Comparison of ENCODE assay signal across 1 cellular context in the genomic region with DNA sequence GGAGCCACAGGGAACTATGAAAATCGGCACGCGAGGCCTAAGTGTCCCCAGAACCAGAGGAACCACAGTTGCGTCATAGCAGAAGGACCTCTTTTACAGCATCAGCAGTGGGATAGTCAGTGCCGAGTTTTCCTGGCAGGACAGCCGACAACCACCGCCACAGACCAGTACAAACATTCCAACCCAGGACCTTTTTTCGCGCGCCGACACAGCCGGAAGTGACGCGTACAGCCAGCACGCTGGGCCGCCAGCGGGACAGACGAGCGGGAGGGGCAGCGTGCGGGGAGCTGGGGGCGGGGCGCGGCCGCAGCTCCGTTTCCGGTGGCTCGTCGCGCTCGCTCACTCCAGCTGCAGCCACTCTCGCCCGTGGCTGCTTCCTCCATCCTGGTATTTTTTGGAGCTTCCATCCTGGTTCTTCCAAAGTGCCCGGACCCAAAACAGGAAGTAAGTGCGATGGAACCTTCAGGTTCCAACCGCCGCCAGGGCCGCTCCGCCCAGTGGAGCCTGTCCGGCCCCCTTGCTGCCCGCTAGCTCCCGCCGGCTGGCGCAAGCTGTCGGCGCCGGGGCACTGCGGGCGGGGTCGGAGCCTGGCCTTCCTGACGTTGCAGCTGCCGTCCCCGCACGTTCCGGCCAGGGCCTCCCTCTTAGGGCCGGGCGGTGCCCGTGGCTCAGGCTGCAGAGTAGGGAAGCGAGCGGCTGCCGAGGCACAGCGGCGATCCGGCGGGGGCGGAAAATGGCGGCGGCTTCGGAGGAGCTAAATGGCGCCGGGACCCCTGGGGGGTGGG.
A peak's percentile ranks its signal among the peaks of the same experiment; 100 is the strongest.
TF ChIP-seq lines count a peak whose summit lies in the region.

A gene with protein sequence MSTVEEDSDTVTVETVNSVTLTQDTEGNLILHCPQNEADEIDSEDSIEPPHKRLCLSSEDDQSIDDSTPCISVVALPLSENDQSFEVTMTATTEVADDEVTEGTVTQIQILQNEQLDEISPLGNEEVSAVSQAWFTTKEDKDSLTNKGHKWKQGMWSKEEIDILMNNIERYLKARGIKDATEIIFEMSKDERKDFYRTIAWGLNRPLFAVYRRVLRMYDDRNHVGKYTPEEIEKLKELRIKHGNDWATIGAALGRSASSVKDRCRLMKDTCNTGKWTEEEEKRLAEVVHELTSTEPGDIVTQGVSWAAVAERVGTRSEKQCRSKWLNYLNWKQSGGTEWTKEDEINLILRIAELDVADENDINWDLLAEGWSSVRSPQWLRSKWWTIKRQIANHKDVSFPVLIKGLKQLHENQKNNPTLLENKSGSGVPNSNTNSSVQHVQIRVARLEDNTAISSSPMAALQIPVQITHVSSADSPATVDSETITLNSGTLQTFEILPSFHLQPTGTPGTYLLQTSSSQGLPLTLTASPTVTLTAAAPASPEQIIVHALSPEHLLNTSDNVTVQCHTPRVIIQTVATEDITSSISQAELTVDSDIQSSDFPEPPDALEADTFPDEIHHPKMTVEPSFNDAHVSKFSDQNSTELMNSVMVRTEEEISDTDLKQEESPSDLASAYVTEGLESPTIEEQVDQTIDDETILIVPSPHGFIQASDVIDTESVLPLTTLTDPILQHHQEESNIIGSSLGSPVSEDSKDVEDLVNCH (plus strand): TSS at position 342 of the 785 bp plus-strand sequence. CDS start 12,489 bp downstream, outside the sequence.

TF ChIP-seq in HEK293, 187 proteins besides CTCF, POLR2A, EP300 and RAD21 (continued from another document and continues in another):
- no peak for TF ChIP-seq MYNN (tag by site-specific recombination; IDR thresholded peaks at IDR 0.05; ENCODE audit: borderline replicate concordance)
- no peak for TF ChIP-seq KLF1 (tag by site-specific recombination; IDR thresholded peaks at IDR 0.05)
- no peak for TF ChIP-seq ZNF292 (tag by site-specific recombination; IDR thresholded peaks at IDR 0.05; ENCODE audit: borderline replicate concordance, low read depth)
- no peak for TF ChIP-seq HOXC10 (CRISPR knock-in tag; IDR thresholded peaks at IDR 0.05)
- TF ChIP-seq ZNF777 (tag by site-specific recombination; IDR thresholded peaks at IDR 0.05; ENCODE audit: borderline replicate concordance) = no peak
- TF ChIP-seq ZEB2 (tag by site-specific recombination; IDR thresholded peaks at IDR 0.05) = peak; percentile 71
- TF ChIP-seq, protein P1, sequence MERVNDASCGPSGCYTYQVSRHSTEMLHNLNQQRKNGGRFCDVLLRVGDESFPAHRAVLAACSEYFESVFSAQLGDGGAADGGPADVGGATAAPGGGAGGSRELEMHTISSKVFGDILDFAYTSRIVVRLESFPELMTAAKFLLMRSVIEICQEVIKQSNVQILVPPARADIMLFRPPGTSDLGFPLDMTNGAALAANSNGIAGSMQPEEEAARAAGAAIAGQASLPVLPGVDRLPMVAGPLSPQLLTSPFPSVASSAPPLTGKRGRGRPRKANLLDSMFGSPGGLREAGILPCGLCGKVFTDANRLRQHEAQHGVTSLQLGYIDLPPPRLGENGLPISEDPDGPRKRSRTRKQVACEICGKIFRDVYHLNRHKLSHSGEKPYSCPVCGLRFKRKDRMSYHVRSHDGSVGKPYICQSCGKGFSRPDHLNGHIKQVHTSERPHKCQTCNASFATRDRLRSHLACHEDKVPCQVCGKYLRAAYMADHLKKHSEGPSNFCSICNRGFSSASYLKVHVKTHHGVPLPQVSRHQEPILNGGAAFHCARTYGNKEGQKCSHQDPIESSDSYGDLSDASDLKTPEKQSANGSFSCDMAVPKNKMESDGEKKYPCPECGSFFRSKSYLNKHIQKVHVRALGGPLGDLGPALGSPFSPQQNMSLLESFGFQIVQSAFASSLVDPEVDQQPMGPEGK (tag by site-specific recombination; IDR thresholded peaks at IDR 0.05) = peak; percentile 72
- TF ChIP-seq BCL11A (tag by site-specific recombination; IDR thresholded peaks at IDR 0.05; ENCODE audit: low read depth) = no peak
- TF ChIP-seq ZBTB20 (tag by site-specific recombination; IDR thresholded peaks at IDR 0.05) = peak; percentile 85
- 0 out of 2 replicates have a peak, but pooled peaks have one; percentile 43 for TF ChIP-seq BCL11B (tag by site-specific recombination; IDR thresholded peaks at IDR 0.05; ENCODE audit: low read depth)
- peak; percentile 69 for TF ChIP-seq ZSCAN30 (tag by site-specific recombination; IDR thresholded peaks at IDR 0.05)
- 0 out of 2 replicates have a peak, but pooled peaks have one; percentile 12 for TF ChIP-seq ZNF394 (tag by site-specific recombination; IDR thresholded peaks at IDR 0.05; ENCODE audit: borderline replicate concordance)
- TF ChIP-seq YY2 (tag by site-specific recombination; IDR thresholded peaks at IDR 0.05) = peak; percentile 72
- TF ChIP-seq ZNF423 (tag by site-specific recombination; IDR thresholded peaks at IDR 0.05) = no peak
- TF ChIP-seq TRIM28 (IDR thresholded peaks at IDR 0.05; ENCODE audit: borderline replicate concordance, low read length) = no peak; the same call in 1 of the 2 replicates
- peak; percentile 99 for TF ChIP-seq IKZF3 (tag by site-specific recombination; IDR thresholded peaks at IDR 0.05)
- TF ChIP-seq GLI4 (tag by site-specific recombination; IDR thresholded peaks at IDR 0.05) = no peak
- TF ChIP-seq, protein P2, sequence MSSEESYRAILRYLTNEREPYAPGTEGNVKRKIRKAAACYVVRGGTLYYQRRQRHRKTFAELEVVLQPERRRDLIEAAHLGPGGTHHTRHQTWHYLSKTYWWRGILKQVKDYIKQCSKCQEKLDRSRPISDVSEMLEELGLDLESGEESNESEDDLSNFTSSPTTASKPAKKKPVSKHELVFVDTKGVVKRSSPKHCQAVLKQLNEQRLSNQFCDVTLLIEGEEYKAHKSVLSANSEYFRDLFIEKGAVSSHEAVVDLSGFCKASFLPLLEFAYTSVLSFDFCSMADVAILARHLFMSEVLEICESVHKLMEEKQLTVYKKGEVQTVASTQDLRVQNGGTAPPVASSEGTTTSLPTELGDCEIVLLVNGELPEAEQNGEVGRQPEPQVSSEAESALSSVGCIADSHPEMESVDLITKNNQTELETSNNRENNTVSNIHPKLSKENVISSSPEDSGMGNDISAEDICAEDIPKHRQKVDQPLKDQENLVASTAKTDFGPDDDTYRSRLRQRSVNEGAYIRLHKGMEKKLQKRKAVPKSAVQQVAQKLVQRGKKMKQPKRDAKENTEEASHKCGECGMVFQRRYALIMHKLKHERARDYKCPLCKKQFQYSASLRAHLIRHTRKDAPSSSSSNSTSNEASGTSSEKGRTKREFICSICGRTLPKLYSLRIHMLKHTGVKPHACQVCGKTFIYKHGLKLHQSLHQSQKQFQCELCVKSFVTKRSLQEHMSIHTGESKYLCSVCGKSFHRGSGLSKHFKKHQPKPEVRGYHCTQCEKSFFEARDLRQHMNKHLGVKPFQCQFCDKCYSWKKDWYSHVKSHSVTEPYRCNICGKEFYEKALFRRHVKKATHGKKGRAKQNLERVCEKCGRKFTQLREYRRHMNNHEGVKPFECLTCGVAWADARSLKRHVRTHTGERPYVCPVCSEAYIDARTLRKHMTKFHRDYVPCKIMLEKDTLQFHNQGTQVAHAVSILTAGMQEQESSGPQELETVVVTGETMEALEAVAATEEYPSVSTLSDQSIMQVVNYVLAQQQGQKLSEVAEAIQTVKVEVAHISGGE (tag by site-specific recombination; conservative IDR thresholded peaks at IDR 0.05; ENCODE audit: low read depth) = peak; percentile 87
- TF ChIP-seq SP7 (tag by site-specific recombination; IDR thresholded peaks at IDR 0.05) = peak; percentile 44
- TF ChIP-seq, protein P3, sequence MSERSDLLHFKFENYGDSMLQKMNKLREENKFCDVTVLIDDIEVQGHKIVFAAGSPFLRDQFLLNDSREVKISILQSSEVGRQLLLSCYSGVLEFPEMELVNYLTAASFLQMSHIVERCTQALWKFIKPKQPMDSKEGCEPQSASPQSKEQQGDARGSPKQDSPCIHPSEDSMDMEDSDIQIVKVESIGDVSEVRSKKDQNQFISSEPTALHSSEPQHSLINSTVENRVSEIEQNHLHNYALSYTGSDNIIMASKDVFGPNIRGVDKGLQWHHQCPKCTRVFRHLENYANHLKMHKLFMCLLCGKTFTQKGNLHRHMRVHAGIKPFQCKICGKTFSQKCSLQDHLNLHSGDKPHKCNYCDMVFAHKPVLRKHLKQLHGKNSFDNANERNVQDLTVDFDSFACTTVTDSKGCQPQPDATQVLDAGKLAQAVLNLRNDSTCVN (tag by site-specific recombination; optimal IDR thresholded peaks at IDR 0.05) = peak; percentile 83
- TF ChIP-seq ZNF791 (tag by site-specific recombination; IDR thresholded peaks at IDR 0.05) = no peak
- peak; percentile 51 for TF ChIP-seq KLF9 (tag by site-specific recombination; IDR thresholded peaks at IDR 0.05; ENCODE audit: low read depth)
- peak; percentile 78 for TF ChIP-seq ZFP37 (tag by site-specific recombination; IDR thresholded peaks at IDR 0.05)
- TF ChIP-seq, protein P4, sequence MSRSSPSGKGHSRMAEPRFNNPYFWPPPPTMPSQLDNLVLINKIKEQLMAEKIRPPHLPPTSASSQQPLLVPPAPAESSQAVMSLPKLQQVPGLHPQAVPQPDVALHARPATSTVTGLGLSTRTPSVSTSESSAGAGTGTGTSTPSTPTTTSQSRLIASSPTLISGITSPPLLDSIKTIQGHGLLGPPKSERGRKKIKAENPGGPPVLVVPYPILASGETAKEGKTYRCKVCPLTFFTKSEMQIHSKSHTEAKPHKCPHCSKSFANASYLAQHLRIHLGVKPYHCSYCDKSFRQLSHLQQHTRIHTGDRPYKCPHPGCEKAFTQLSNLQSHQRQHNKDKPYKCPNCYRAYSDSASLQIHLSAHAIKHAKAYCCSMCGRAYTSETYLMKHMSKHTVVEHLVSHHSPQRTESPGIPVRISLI (tag by site-specific recombination; IDR thresholded peaks at IDR 0.05) = peak; percentile 33; the same call in 1 of the 2 replicates
- peak; percentile 56; the same call in 1 of the 2 replicates for TF ChIP-seq KLF16 (tag by site-specific recombination; IDR thresholded peaks at IDR 0.05)
- TF ChIP-seq ZNF707 (tag by site-specific recombination; IDR thresholded peaks at IDR 0.05) = no peak
- peak; percentile 16 for TF ChIP-seq ZNF660 (tag by site-specific recombination; IDR thresholded peaks at IDR 0.05)
- peak; percentile 72 for TF ChIP-seq ZNF341 (tag by site-specific recombination; IDR thresholded peaks at IDR 0.05; ENCODE audit: low read depth)
- TF ChIP-seq SALL2 (tag by site-specific recombination; IDR thresholded peaks at IDR 0.05; ENCODE audit: borderline replicate concordance) = no peak
- TF ChIP-seq ZNF792 (tag by site-specific recombination; IDR thresholded peaks at IDR 0.05) = no peak
- 0 out of 2 replicates have a peak, but pooled peaks have one; percentile 34 for TF ChIP-seq ZNF24 (tag by site-specific recombination; IDR thresholded peaks at IDR 0.05)
- no peak for TF ChIP-seq ZNF549 (tag by site-specific recombination; IDR thresholded peaks at IDR 0.05)
- peak; percentile 70 for TF ChIP-seq ZNF501 (tag by site-specific recombination; IDR thresholded peaks at IDR 0.05)
- peak; percentile 48 for TF ChIP-seq KLF10 (tag by site-specific recombination; IDR thresholded peaks at IDR 0.05)
- TF ChIP-seq, protein P5, sequence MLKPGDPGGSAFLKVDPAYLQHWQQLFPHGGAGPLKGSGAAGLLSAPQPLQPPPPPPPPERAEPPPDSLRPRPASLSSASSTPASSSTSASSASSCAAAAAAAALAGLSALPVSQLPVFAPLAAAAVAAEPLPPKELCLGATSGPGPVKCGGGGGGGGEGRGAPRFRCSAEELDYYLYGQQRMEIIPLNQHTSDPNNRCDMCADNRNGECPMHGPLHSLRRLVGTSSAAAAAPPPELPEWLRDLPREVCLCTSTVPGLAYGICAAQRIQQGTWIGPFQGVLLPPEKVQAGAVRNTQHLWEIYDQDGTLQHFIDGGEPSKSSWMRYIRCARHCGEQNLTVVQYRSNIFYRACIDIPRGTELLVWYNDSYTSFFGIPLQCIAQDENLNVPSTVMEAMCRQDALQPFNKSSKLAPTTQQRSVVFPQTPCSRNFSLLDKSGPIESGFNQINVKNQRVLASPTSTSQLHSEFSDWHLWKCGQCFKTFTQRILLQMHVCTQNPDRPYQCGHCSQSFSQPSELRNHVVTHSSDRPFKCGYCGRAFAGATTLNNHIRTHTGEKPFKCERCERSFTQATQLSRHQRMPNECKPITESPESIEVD (tag by site-specific recombination; IDR thresholded peaks at IDR 0.05) = no peak
- TF ChIP-seq, protein P6, sequence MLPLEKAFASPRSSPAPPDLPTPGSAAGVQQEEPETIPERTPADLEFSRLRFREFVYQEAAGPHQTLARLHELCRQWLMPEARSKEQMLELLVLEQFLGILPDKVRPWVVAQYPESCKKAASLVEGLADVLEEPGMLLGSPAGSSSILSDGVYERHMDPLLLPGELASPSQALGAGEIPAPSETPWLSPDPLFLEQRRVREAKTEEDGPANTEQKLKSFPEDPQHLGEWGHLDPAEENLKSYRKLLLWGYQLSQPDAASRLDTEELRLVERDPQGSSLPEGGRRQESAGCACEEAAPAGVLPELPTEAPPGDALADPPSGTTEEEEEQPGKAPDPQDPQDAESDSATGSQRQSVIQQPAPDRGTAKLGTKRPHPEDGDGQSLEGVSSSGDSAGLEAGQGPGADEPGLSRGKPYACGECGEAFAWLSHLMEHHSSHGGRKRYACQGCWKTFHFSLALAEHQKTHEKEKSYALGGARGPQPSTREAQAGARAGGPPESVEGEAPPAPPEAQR (tag by site-specific recombination; IDR thresholded peaks at IDR 0.05) = no peak
- TF ChIP-seq SCRT2 (tag by site-specific recombination; IDR thresholded peaks at IDR 0.05) = no peak
- no peak for TF ChIP-seq ZFP69B (tag by site-specific recombination; IDR thresholded peaks at IDR 0.05)
- TF ChIP-seq ZNF354C (tag by site-specific recombination; IDR thresholded peaks at IDR 0.05; ENCODE audit: borderline replicate concordance, low read depth) = no peak
- TF ChIP-seq, protein P7, sequence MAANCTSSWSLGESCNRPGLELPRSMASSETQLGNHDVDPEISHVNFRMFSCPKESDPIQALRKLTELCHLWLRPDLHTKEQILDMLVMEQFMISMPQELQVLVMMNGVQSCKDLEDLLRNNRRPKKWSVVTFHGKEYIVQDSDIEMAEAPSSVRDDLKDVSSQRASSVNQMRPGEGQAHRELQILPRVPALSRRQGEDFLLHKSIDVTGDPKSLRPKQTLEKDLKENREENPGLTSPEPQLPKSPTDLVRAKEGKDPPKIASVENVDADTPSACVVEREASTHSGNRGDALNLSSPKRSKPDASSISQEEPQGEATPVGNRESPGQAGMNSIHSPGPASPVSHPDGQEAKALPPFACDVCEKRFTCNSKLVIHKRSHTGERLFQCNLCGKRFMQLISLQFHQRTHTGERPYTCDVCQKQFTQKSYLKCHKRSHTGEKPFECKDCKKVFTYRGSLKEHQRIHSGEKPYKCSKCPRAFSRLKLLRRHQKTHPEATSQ (tag by site-specific recombination; IDR thresholded peaks at IDR 0.05) = peak; percentile 72; the same call in 1 of the 2 replicates
- peak; percentile 66; the same call in 1 of the 2 replicates for TF ChIP-seq ZBTB21 (tag by site-specific recombination; IDR thresholded peaks at IDR 0.05)
- TF ChIP-seq GLIS1 (tag by site-specific recombination; IDR thresholded peaks at IDR 0.05) = 0 out of 2 replicates have a peak, but pooled peaks have one; percentile 31
- TF ChIP-seq ZXDB (tag by site-specific recombination; IDR thresholded peaks at IDR 0.05) = peak; percentile 55
- TF ChIP-seq, protein P8, sequence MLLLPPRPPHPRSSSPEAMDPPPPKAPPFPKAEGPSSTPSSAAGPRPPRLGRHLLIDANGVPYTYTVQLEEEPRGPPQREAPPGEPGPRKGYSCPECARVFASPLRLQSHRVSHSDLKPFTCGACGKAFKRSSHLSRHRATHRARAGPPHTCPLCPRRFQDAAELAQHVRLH (tag by site-specific recombination; IDR thresholded peaks at IDR 0.05) = 0 out of 2 replicates have a peak, but pooled peaks have one; percentile 0
- no peak for TF ChIP-seq ZNF548 (tag by site-specific recombination; IDR thresholded peaks at IDR 0.05)
- TF ChIP-seq ZNF670 (tag by site-specific recombination; IDR thresholded peaks at IDR 0.05; ENCODE audit: low read depth) = no peak
- peak; percentile 42; the same call in 1 of the 2 replicates for TF ChIP-seq KLF7 (tag by site-specific recombination; IDR thresholded peaks at IDR 0.05; ENCODE audit: borderline replicate concordance)
- TF ChIP-seq GLIS2 (tag by site-specific recombination; IDR thresholded peaks at IDR 0.05) = peak; percentile 84; the same call in 1 of the 2 replicates
